12 cellular contexts compared by ENCODE assay signal in genomic region chr2:119085613-119086012, GRCh38.
"Had no signal": no experiment of that assay in that cellular context is flagged by ENCODE, and none has a peak within 500 bp of the region (broad histone marks: within the 10 kb centered on the region; RNA-seq: fewer than 3 reads in every experiment).

No MANE protein-coding gene starts in this region.

- H3K4me3 ChIP-seq: sigmoid colon, vagina had no signal

- H3K4me1 ChIP-seq: sigmoid colon, vagina had no signal

- H3K36me3 ChIP-seq: sigmoid colon, vagina had no signal

- H3K9me3 ChIP-seq: sigmoid colon, vagina had no signal

- ATAC-seq: activated CD8-positive, alpha-beta T cell treated with anti-CD3 and anti-CD28 coated beads, Interleukin-2, amount 10 ng/mL, durations not matched to agents 7 days and 5 days; activated naive CD8-positive, alpha-beta T cell treated with anti-CD3 and anti-CD28 coated beads, Interleukin-2, amount 50 U/mL, for 24 hours; left lobe of liver had no signal

- DNase-seq: activated CD4-positive, alpha-beta T cell treated with anti-CD3 and anti-CD28 coated beads for 4 hours; activated CD8-positive, alpha-beta memory T cell treated with anti-CD3 and anti-CD28 coated beads, Interleukin-2, amount 50 U/mL, for 48 hours; activated CD8-positive, alpha-beta T cell treated with anti-CD3 and anti-CD28 coated beads, Interleukin-2, amount 10 ng/mL, durations not matched to agents 7 days and 5 days; activated naive CD4-positive, alpha-beta T cell treated with Interleukin-2 at 50 U/mL for 16 hours; activated naive CD8-positive, alpha-beta T cell treated with anti-CD3 and anti-CD28 coated beads, Interleukin-2, amount 50 U/mL, for 24 hours; cortex of kidney; effector CD8-positive, alpha-beta T cell; hypothalamus; sigmoid colon; stimulated activated CD4-positive, alpha-beta T cell treated with anti-CD3 and anti-CD28 coated beads, Interleukin-2, amount 100 ng/mL, for 48 hours had no signal

- H3K27ac ChIP-seq: sigmoid colon, vagina had no signal

- H3K27me3 ChIP-seq: sigmoid colon, vagina had no signal
